In genomic region chr18:34549367-34549766, GRCh38 we compare ENCODE assay signal across 21 cellular contexts.
DNase-seq lines count a peak whose midpoint lies in the region; ATAC-seq and TF ChIP-seq lines count a peak whose summit lies in the region.
"Had no signal": no experiment of that assay in that cellular context is flagged by ENCODE, and none has a peak within 500 bp of the region (broad histone marks: within the 10 kb centered on the region; RNA-seq: fewer than 3 reads in every experiment).

No MANE protein-coding gene starts in this region.

- H3K4me1 ChIP-seq in heart left ventricle (peaks cover 0 to 34% (median 9%) of the 10 kb centered on the region in 12 donors), HUES64 (ENCODE audit: insufficient read depth, low read length) (peaks cover 63% of the 10 kb centered on the region), iPS-20b (ENCODE audit: insufficient read depth, low read length) (peaks cover 43% of the 10 kb centered on the region)
- H3K4me1 ChIP-seq: BLaER1 treated with 17β-estradiol and CSF1 and Interleukin-3, amounts not matched to agents 10 nM and 100 nM had no signal

- H3K27ac ChIP-seq in heart left ventricle, result no peak overlapping the region
- H3K27ac ChIP-seq in HUES64 (ENCODE audit: low read depth, low read length), result peak overlapping the region; percentile 87
- H3K27ac ChIP-seq in iPS-20b (ENCODE audit: low read length), result no peak overlapping the region
- H3K27ac ChIP-seq: BLaER1 treated with 17β-estradiol and CSF1 and Interleukin-3, amounts not matched to agents 10 nM and 100 nM; HL-60; KMS-11 had no signal

- intact Hi-C loops in heart left ventricle (cut with DNase I) (no loop called here), left cardiac atrium (cut with DNase I) (no loop called here)

- DNase-seq in heart left ventricle (no peak), left cardiac atrium (no peak), Ammon's horn (ENCODE audit: low spot score) (no peak)
- DNase-seq in activated CD4-positive, alpha-beta T cell treated with anti-CD3 and anti-CD28 coated beads for 4 hours, result no peak
- DNase-seq: 8988T; AML-193; Calu3; CD4-positive, CD25-positive, alpha-beta regulatory T cell; DMS 273 treated with DMSO at 0.1 percent for 48 hours; DMS79 treated with DMSO at 0.1 percent for 48 hours; EL; GOT3; HCEC 1CT; HFFc6 had no signal

- no peak for TF ChIP-seq CTCF in heart left ventricle (IDR thresholded peaks at IDR 0.05)

- H3K36me3 ChIP-seq in heart left ventricle (no peaks in the 10 kb centered on the region), HUES64 (ENCODE audit: insufficient read depth, low read length) (no peaks in the 10 kb centered on the region), iPS-20b (ENCODE audit: insufficient read depth, low read depth, low read length) (no peaks in the 10 kb centered on the region)
- H3K36me3 ChIP-seq: BLaER1 treated with 17β-estradiol and CSF1 and Interleukin-3, amounts not matched to agents 10 nM and 100 nM had no signal

- no peaks in the 10 kb centered on the region for H3K9me3 ChIP-seq in heart left ventricle
- H3K9me3 ChIP-seq in HUES64 (ENCODE audit: insufficient read depth, low read depth, low read length), result no peaks in the 10 kb centered on the region
- no peaks in the 10 kb centered on the region for H3K9me3 ChIP-seq in iPS-20b (ENCODE audit: insufficient read depth, low read depth, low read length)
- H3K9me3 ChIP-seq: BLaER1 treated with 17β-estradiol and CSF1 and Interleukin-3, amounts not matched to agents 10 nM and 100 nM had no signal

- peak overlapping the region; percentile 5; the same call in 1 of the 2 replicates for H3K9ac ChIP-seq in HUES64 (ENCODE audit: low read depth, low read length)
- peak overlapping the region; percentile 46; the same call in 1 of the 2 replicates for H3K9ac ChIP-seq in iPS-20b (ENCODE audit: low read depth, low read length)
- H3K9ac ChIP-seq: BLaER1 treated with 17β-estradiol and CSF1 and Interleukin-3, amounts not matched to agents 10 nM and 100 nM; KMS-11 had no signal

- no peaks in the 10 kb centered on the region for H3K27me3 ChIP-seq in heart left ventricle
- no peaks in the 10 kb centered on the region for H3K27me3 ChIP-seq in HUES64 (ENCODE audit: insufficient read depth, low read length)
- no peaks in the 10 kb centered on the region for H3K27me3 ChIP-seq in iPS-20b (ENCODE audit: insufficient read depth, low read length)
- H3K27me3 ChIP-seq: BLaER1 treated with 17β-estradiol and CSF1 and Interleukin-3, amounts not matched to agents 10 nM and 100 nM had no signal

- no peak for TF ChIP-seq POLR2A in heart left ventricle (IDR thresholded peaks at IDR 0.05)

- ATAC-seq in heart left ventricle (peak in 3 of 4 donors; percentile 56 to 64 (median 61)), left cardiac atrium (no peak)
- no peak for ATAC-seq in activated CD4-positive, CD25-positive, alpha-beta regulatory T cell treated with anti-CD3 and anti-CD28 coated beads, Interleukin-2, amount 50 U/mL, for 24 hours
- ATAC-seq: HepG2 had no signal

- H3K4me3 ChIP-seq in heart left ventricle, result no peak overlapping the region
- peak overlapping the region; percentile 4; the same call in 1 of the 2 replicates for H3K4me3 ChIP-seq in HUES64 (ENCODE audit: low read length)
- peak overlapping the region; percentile 51; the same call in 1 of the 2 replicates for H3K4me3 ChIP-seq in iPS-20b (ENCODE audit: low read length)
- H3K4me3 ChIP-seq: BLaER1 treated with 17β-estradiol and CSF1 and Interleukin-3, amounts not matched to agents 10 nM and 100 nM had no signal

Comparison
In these comparisons a context has a peak if more than half of its experiments do, and no peak if none do; other contexts are left out.
1. ATAC-seq: peak in heart left ventricle (3 of 4); none in left cardiac atrium (0 of 2) and activated CD4-positive, CD25-positive, alpha-beta regulatory T cell treated with anti-CD3 and anti-CD28 coated beads, Interleukin-2, amount 50 U/mL, for 24 hours (0 of 2).
2. H3K4me3 ChIP-seq: peak in HUES64 (single experiment) and iPS-20b (single experiment); none in heart left ventricle (0 of 12).